6 cellular contexts compared by ENCODE assay signal in the genomic region with DNA sequence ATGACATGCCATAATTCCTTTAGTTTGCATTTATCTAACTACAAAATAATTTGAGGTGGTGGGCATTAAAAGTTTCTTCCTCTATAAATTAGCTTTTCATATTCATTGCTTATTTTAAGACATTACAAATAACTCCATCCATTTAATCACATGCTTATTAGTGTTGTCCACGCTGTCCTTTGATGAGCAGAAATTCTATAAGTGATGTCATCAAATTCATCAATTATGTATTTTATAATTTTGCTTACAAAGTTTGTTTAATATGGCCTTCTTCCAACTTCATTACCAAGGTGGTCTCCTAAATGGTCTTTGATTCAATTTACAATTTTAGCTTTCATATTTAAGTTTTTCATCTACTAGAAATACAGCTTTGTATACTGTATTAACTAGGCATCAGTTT.
"Had no signal": no experiment of that assay in that cellular context is flagged by ENCODE, and none has a peak within 500 bp of the region (broad histone marks: within the 10 kb centered on the region; RNA-seq: fewer than 3 reads in every experiment).

No MANE protein-coding gene starts in this region.

- FAIRE-seq: K562 had no signal

- H3K4me3 ChIP-seq: K562 had no signal

- ATAC-seq: K562 had no signal

- H3K27ac ChIP-seq: HL-60, KMS-11 had no signal

- H3K4me2 ChIP-seq: KMS-11 had no signal

- DNase-seq: IMR-90, KBM-7, KG1 had no signal

- H3K9ac ChIP-seq: KMS-11 had no signal
